In genomic region chr19:1859319-1859718, GRCh38 we compare ENCODE assay signal across 1 cellular context.
TF ChIP-seq lines count a peak whose summit lies in the region.

No MANE protein-coding gene starts in this region.

TF ChIP-seq in HEK293, 187 proteins besides CTCF, POLR2A, EP300 and RAD21 (continued from another document and continues in another):
- peak; percentile 69 for TF ChIP-seq SP2 (tag by site-specific recombination; IDR thresholded peaks at IDR 0.05)
- TF ChIP-seq ZNF26 (tag by site-specific recombination; IDR thresholded peaks at IDR 0.05), result no peak
- no peak for TF ChIP-seq ZNF350 (tag by site-specific recombination; IDR thresholded peaks at IDR 0.05)
- TF ChIP-seq ZNF561 (tag by site-specific recombination; IDR thresholded peaks at IDR 0.05; ENCODE audit: borderline replicate concordance), result no peak
- TF ChIP-seq ZNF248 (tag by site-specific recombination; IDR thresholded peaks at IDR 0.05), result no peak
- TF ChIP-seq ZNF214 (tag by site-specific recombination; IDR thresholded peaks at IDR 0.05; ENCODE audit: borderline replicate concordance), result no peak
- TF ChIP-seq ZNF23 (tag by site-specific recombination; IDR thresholded peaks at IDR 0.05; ENCODE audit: borderline replicate concordance), result no peak
- TF ChIP-seq ZNF449 (tag by site-specific recombination; IDR thresholded peaks at IDR 0.05), result no peak
- no peak for TF ChIP-seq ZNF530 (tag by site-specific recombination; IDR thresholded peaks at IDR 0.05; ENCODE audit: low read depth)
- no peak for TF ChIP-seq ZBTB1 (tag by site-specific recombination; IDR thresholded peaks at IDR 0.05)
- TF ChIP-seq ZNF692 (tag by site-specific recombination; IDR thresholded peaks at IDR 0.05), result no peak
- no peak for TF ChIP-seq ZNF266 (tag by site-specific recombination; IDR thresholded peaks at IDR 0.05; ENCODE audit: low read depth)
- TF ChIP-seq, protein P1, sequence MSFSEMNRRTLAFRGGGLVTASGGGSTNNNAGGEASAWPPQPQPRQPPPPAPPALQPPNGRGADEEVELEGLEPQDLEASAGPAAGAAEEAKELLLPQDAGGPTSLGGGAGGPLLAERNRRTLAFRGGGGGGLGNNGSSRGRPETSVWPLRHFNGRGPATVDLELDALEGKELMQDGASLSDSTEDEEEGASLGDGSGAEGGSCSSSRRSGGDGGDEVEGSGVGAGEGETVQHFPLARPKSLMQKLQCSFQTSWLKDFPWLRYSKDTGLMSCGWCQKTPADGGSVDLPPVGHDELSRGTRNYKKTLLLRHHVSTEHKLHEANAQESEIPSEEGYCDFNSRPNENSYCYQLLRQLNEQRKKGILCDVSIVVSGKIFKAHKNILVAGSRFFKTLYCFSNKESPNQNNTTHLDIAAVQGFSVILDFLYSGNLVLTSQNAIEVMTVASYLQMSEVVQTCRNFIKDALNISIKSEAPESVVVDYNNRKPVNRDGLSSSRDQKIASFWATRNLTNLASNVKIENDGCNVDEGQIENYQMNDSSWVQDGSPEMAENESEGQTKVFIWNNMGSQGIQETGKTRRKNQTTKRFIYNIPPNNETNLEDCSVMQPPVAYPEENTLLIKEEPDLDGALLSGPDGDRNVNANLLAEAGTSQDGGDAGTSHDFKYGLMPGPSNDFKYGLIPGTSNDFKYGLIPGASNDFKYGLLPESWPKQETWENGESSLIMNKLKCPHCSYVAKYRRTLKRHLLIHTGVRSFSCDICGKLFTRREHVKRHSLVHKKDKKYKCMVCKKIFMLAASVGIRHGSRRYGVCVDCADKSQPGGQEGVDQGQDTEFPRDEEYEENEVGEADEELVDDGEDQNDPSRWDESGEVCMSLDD (tag by site-specific recombination; IDR thresholded peaks at IDR 0.05), result no peak; the same call in 1 of the 2 replicates
- TF ChIP-seq HIC1 (tag by site-specific recombination; IDR thresholded peaks at IDR 0.05), result 0 out of 2 replicates have a peak, but pooled peaks have one; percentile 1
- TF ChIP-seq KLF7 (tag by site-specific recombination; IDR thresholded peaks at IDR 0.05; ENCODE audit: borderline replicate concordance), result no peak
- no peak for TF ChIP-seq KLF9 (tag by site-specific recombination; IDR thresholded peaks at IDR 0.05; ENCODE audit: low read depth)
- TF ChIP-seq ZNF792 (tag by site-specific recombination; IDR thresholded peaks at IDR 0.05), result no peak
- TF ChIP-seq ZFP41 (tag by site-specific recombination; IDR thresholded peaks at IDR 0.05; ENCODE audit: borderline replicate concordance), result no peak
- TF ChIP-seq ZNF174 (tag by site-specific recombination; IDR thresholded peaks at IDR 0.05), result no peak
- TF ChIP-seq ZBTB21 (tag by site-specific recombination; IDR thresholded peaks at IDR 0.05), result no peak
- TF ChIP-seq ZNF621 (tag by site-specific recombination; IDR thresholded peaks at IDR 0.05), result no peak
- no peak for TF ChIP-seq RBAK (tag by site-specific recombination; IDR thresholded peaks at IDR 0.05)
- no peak for TF ChIP-seq ZFP69B (tag by site-specific recombination; IDR thresholded peaks at IDR 0.05)
- no peak for TF ChIP-seq OSR2 (tag by site-specific recombination; IDR thresholded peaks at IDR 0.05)
- TF ChIP-seq ZNF426 (tag by site-specific recombination; IDR thresholded peaks at IDR 0.05), result no peak
- no peak for TF ChIP-seq PRDM2 (tag by site-specific recombination; IDR thresholded peaks at IDR 0.05; ENCODE audit: borderline replicate concordance)
- TF ChIP-seq IKZF3 (tag by site-specific recombination; IDR thresholded peaks at IDR 0.05), result peak; percentile 79
- TF ChIP-seq FEZF1 (tag by site-specific recombination; IDR thresholded peaks at IDR 0.05), result no peak
- no peak for TF ChIP-seq ZNF175 (tag by site-specific recombination; IDR thresholded peaks at IDR 0.05)
- TF ChIP-seq ZNF610 (tag by site-specific recombination; IDR thresholded peaks at IDR 0.05; ENCODE audit: borderline replicate concordance), result no peak
- TF ChIP-seq GLI2 (tag by site-specific recombination; IDR thresholded peaks at IDR 0.05; ENCODE audit: borderline replicate concordance, low read depth), result no peak
- TF ChIP-seq ZNF660 (tag by site-specific recombination; IDR thresholded peaks at IDR 0.05), result no peak
- 0 out of 2 replicates have a peak, but pooled peaks have one; percentile 10 for TF ChIP-seq ZSCAN5A (tag by site-specific recombination; IDR thresholded peaks at IDR 0.05)
- no peak for TF ChIP-seq ZBTB7A (tag by site-specific recombination; IDR thresholded peaks at IDR 0.05; ENCODE audit: low read depth)
- TF ChIP-seq ZNF132 (tag by site-specific recombination; IDR thresholded peaks at IDR 0.05; ENCODE audit: borderline replicate concordance), result no peak
- peak; percentile 59 for TF ChIP-seq ZBTB17 (tag by site-specific recombination; IDR thresholded peaks at IDR 0.05)
- no peak for TF ChIP-seq ZNF302 (tag by site-specific recombination; IDR thresholded peaks at IDR 0.05; ENCODE audit: low read depth)
- peak; percentile 26; the same call in 1 of the 2 replicates for TF ChIP-seq ZBTB48 (tag by site-specific recombination; IDR thresholded peaks at IDR 0.05)
- no peak for TF ChIP-seq SALL2 (tag by site-specific recombination; IDR thresholded peaks at IDR 0.05; ENCODE audit: borderline replicate concordance)
- no peak for TF ChIP-seq AEBP2 (tag by site-specific recombination; IDR thresholded peaks at IDR 0.05; ENCODE audit: borderline replicate concordance)
- no peak for TF ChIP-seq ZNF670 (tag by site-specific recombination; IDR thresholded peaks at IDR 0.05; ENCODE audit: low read depth)
- TF ChIP-seq KLF1 (tag by site-specific recombination; IDR thresholded peaks at IDR 0.05), result peak; percentile 83
